Comparison of ENCODE assay signal across 19 cellular contexts in genomic region chr15:81182031-81182745, GRCh38. TPM values are rescaled to one million over a fixed set of nuclear protein-coding genes. Genes with fewer than 3 reads are reported as not detected.
A peak's percentile ranks its signal among the peaks of the same experiment; 100 is the strongest.
DNase-seq lines count a peak whose midpoint lies in the region; ATAC-seq, FAIRE-seq and TF ChIP-seq lines count a peak whose summit lies in the region.
"Had no signal": no experiment of that assay in that cellular context is flagged by ENCODE, and none has a peak within 500 bp of the region (broad histone marks: within the 10 kb centered on the region; RNA-seq: fewer than 3 reads in every experiment).

No MANE protein-coding gene starts in this region.

- no peak for TF ChIP-seq CTCF in fibroblast of mammary gland (conservative IDR thresholded peaks at IDR 0.05; ENCODE audit: control insufficient read depth, insufficient read depth, low read depth, low read length)
- no peak for TF ChIP-seq CTCF in nephron (IDR thresholded peaks at IDR 0.05; ENCODE audit: unreplicated experiment in 3 of 3)
- no peak for TF ChIP-seq CTCF in tibial artery (IDR thresholded peaks at IDR 0.05)
- TF ChIP-seq CTCF in pancreas (IDR thresholded peaks at IDR 0.05), result no peak
- no peak for TF ChIP-seq CTCF in activated CD8-positive, alpha-beta T cell treated with anti-CD3 and anti-CD28 coated beads for 36 hours (IDR thresholded peaks at IDR 0.05)

- no peak for ATAC-seq in pancreas
- no peak for ATAC-seq in activated CD8-positive, alpha-beta T cell treated with anti-CD3 and anti-CD28 coated beads for 36 hours
- ATAC-seq in HG02571 (IDR thresholded peaks at IDR 0.05; ENCODE audit: unreplicated experiment), result no peak

- H3K27ac ChIP-seq in tibial artery, result peak overlapping the region; percentile 45 to 65
- H3K27ac ChIP-seq in pancreas, result no peak overlapping the region
- H3K27ac ChIP-seq: C4-2B, WERI-Rb-1 had no signal

- H3K27me3 Mint-ChIP-seq in nephron (ENCODE audit: low read depth), result peaks cover 40% of the 10 kb centered on the region
- H3K27me3 Mint-ChIP-seq in activated CD8-positive, alpha-beta T cell treated with anti-CD3 and anti-CD28 coated beads for 36 hours, result peaks cover 30% of the 10 kb centered on the region

- POLR2A ChIA-PET in activated CD8-positive, alpha-beta T cell treated with anti-CD3 and anti-CD28 coated beads for 36 hours (lab: Charles Lee), result no interaction called here

- H3K36me3 ChIP-seq in tibial artery (no peaks in the 10 kb centered on the region), pancreas (no peaks in the 10 kb centered on the region)
- H3K36me3 ChIP-seq: WERI-Rb-1 had no signal

- H3K36me3 Mint-ChIP-seq in nephron (ENCODE audit: low read depth), result no peaks in the 10 kb centered on the region
- no peaks in the 10 kb centered on the region for H3K36me3 Mint-ChIP-seq in activated CD8-positive, alpha-beta T cell treated with anti-CD3 and anti-CD28 coated beads for 36 hours (ENCODE audit: low read depth)
- H3K36me3 Mint-ChIP-seq: activated naive CD8-positive, alpha-beta T cell treated with anti-CD3 and anti-CD28 coated beads, Interleukin-2, amount 10 ng/mL, durations not matched to agents 7 days and 5 days had no signal

- H3K4me1 Mint-ChIP-seq in nephron, result peaks cover 22% of the 10 kb centered on the region
- peaks cover 4% of the 10 kb centered on the region for H3K4me1 Mint-ChIP-seq in activated CD8-positive, alpha-beta T cell treated with anti-CD3 and anti-CD28 coated beads for 36 hours (ENCODE audit: low read depth)

- no peak for FAIRE-seq in pancreas (lab: Jason Lieb, UNC)
- FAIRE-seq: GM19239 had no signal

- no peaks in the 10 kb centered on the region for H3K27me3 ChIP-seq in tibial artery
- no peaks in the 10 kb centered on the region for H3K27me3 ChIP-seq in pancreas

- peak overlapping the region; percentile 44 for H3K4me3 ChIP-seq in fibroblast of mammary gland (ENCODE audit: control insufficient read depth, low read depth, low read length)
- peak overlapping the region; percentile 44 to 47 for H3K4me3 ChIP-seq in tibial artery
- H3K4me3 ChIP-seq in pancreas, result no peak overlapping the region

- H3K9me3 Mint-ChIP-seq in nephron, result no peaks in the 10 kb centered on the region
- H3K9me3 Mint-ChIP-seq in activated CD8-positive, alpha-beta T cell treated with anti-CD3 and anti-CD28 coated beads for 36 hours, result no peaks in the 10 kb centered on the region
- H3K9me3 Mint-ChIP-seq: activated naive CD8-positive, alpha-beta T cell treated with anti-CD3 and anti-CD28 coated beads, Interleukin-2, amount 10 ng/mL, durations not matched to agents 7 days and 5 days had no signal

- H3K9me3 ChIP-seq in tibial artery (no peaks in the 10 kb centered on the region), pancreas (no peaks in the 10 kb centered on the region)

- in situ Hi-C loops in SK-MEL-5 (cut with HindIII; ENCODE audit: low pct_unique_long_range_greater_than_20kb, low sequenced_read_pairs), result no loop called here

- H3K4me1 ChIP-seq in tibial artery (peaks cover 0 to 30% (median 13%) of the 10 kb centered on the region in 4 donors), pancreas (no peaks in the 10 kb centered on the region)

- intact Hi-C loops in tibial artery (cut with DNase I; ENCODE audit: low total_unique reads) (no loop called here), pancreas (cut with DNase I) (no loop called here)
- intact Hi-C loops in activated CD8-positive, alpha-beta T cell treated with anti-CD3 and anti-CD28 coated beads for 36 hours (cut with micrococcal nuclease), result loop anchor here (5.0 kb wide), 1 partner anchor 175 kb away; no protein-coding TSS in a partner anchor

- H3K27ac Mint-ChIP-seq in nephron, result peak overlapping the region in 2 of 3 experiments; percentile 31 to 67
- no peak overlapping the region for H3K27ac Mint-ChIP-seq in activated CD8-positive, alpha-beta T cell treated with anti-CD3 and anti-CD28 coated beads for 36 hours
- H3K27ac Mint-ChIP-seq: activated naive CD8-positive, alpha-beta T cell treated with anti-CD3 and anti-CD28 coated beads, Interleukin-2, amount 10 ng/mL, durations not matched to agents 7 days and 5 days had no signal

- CTCF ChIA-PET in activated CD8-positive, alpha-beta T cell treated with anti-CD3 and anti-CD28 coated beads for 36 hours (lab: Charles Lee), result no interaction called here

- peak overlapping the region in 2 of 3 experiments; percentile 18 to 52 for H3K4me3 Mint-ChIP-seq in nephron
- no peak overlapping the region for H3K4me3 Mint-ChIP-seq in activated CD8-positive, alpha-beta T cell treated with anti-CD3 and anti-CD28 coated beads for 36 hours
- H3K4me3 Mint-ChIP-seq: activated naive CD8-positive, alpha-beta T cell treated with anti-CD3 and anti-CD28 coated beads, Interleukin-2, amount 10 ng/mL, durations not matched to agents 7 days and 5 days had no signal

- WGBS in pancreas, 2 donors, result 47 to 59% methylated on average over 13 of the region's 13 CpGs

- DNase-seq in SK-MEL-5 (ENCODE audit: low read depth, low spot score) (peak; percentile 96), fibroblast of mammary gland (ENCODE audit: low read depth) (peak; percentile 55), tibial artery (no peak), pancreas (no peak), NCI-H187 (lab: John Stamatoyannopoulos, UW) (no peak)
- DNase-seq in activated CD8-positive, alpha-beta T cell treated with anti-CD3 and anti-CD28 coated beads for 36 hours, result no peak
- DNase-seq: activated CD8-positive, alpha-beta memory T cell treated with anti-CD3 and anti-CD28 coated beads, Interleukin-2, amount 50 U/mL, for 48 hours; activated naive CD8-positive, alpha-beta T cell treated with anti-CD3 and anti-CD28 coated beads, Interleukin-2, amount 10 ng/mL, durations not matched to agents 7 days and 5 days; dermis blood vessel endothelial cell; EL; Karpas-422; NCI-H2029 treated with DMSO at 0.1 percent for 48 hours; stimulated activated CD4-positive, alpha-beta T cell treated with anti-CD3 and anti-CD28 coated beads, Interleukin-15, amount 100 ng/mL, for 24 hours; WERI-Rb-1 had no signal

RNA-seq across cellular contexts. Expression of gene IL16, which starts 14.5 kb away (rescaled TPM):
- total RNA-seq in SK-MEL-5 (2014; rRNA removed; shearing (Covaris generic)), result 6.4 and 6.6 TPM in 2 replicates
- 11.2 and 13.4 TPM in 2 replicates for polyA plus RNA-seq in SK-MEL-5 (2015; cell fraction: cytosol; rRNA removed)
- polyA plus RNA-seq in SK-MEL-5 (2015; cell fraction: nucleus; rRNA removed), result 86.7 and 87.0 TPM in 2 replicates
- 1 to 10 TPM in 5 of 6 donors, under 1 TPM in 1; 0.79 to 7.0 (median 2.6) TPM for total RNA-seq in pancreas
- polyA plus RNA-seq in pancreas, result 1 to 10 TPM; 2.2 to 2.5 TPM
- total RNA-seq in activated CD8-positive, alpha-beta T cell treated with anti-CD3 and anti-CD28 coated beads for 36 hours, result 100 to 1,000 TPM; 130 to 138 TPM
- polyA plus RNA-seq: neural cell had no signal

RNA-seq across cellular contexts. Expression of gene CFAP161, which starts 48.1 kb away (rescaled TPM):
- total RNA-seq in SK-MEL-5 (2014; rRNA removed; shearing (Covaris generic)), result 0.21 and 0.29 TPM in 2 replicates
- 0.17 TPM in 1 of 2 replicates, not detected in the other for polyA plus RNA-seq in SK-MEL-5 (2015; cell fraction: cytosol; rRNA removed)
- 0.37 TPM in 1 of 2 replicates, not detected in the other for polyA plus RNA-seq in SK-MEL-5 (2015; cell fraction: nucleus; rRNA removed)
- total RNA-seq in pancreas, result under 1 TPM in 5 of 6 donors, not detected in 1; 0.14 to 0.25 (median 0.17) TPM
- under 1 TPM; 0.08 to 0.12 TPM for polyA plus RNA-seq in pancreas
- total RNA-seq in activated CD8-positive, alpha-beta T cell treated with anti-CD3 and anti-CD28 coated beads for 36 hours, result not detected
- total RNA-seq: activated naive CD8-positive, alpha-beta T cell treated with anti-CD3 and anti-CD28 coated beads, Interleukin-2, amount 10 ng/mL, durations not matched to agents 7 days and 5 days had no signal
- polyA plus RNA-seq: neural cell had no signal

Comparison
In these comparisons a context has a peak if more than half of its experiments do, and no peak if none do; other contexts are left out.
1. DNase-seq: peak in SK-MEL-5 (single experiment) and fibroblast of mammary gland (single experiment); none in tibial artery (0 of 2), pancreas (0 of 6), activated CD8-positive, alpha-beta T cell treated with anti-CD3 and anti-CD28 coated beads for 36 hours (single experiment) and NCI-H187 (0 of 2).
2. H3K4me3 ChIP-seq: peak in fibroblast of mammary gland (single experiment) and tibial artery (2 of 2); none in pancreas (0 of 4).
3. H3K27ac ChIP-seq: peak in tibial artery (2 of 2); none in pancreas (0 of 4).
4. RNA of gene IL16, which starts 14.5 kb away (total RNA-seq): 130 to 138 TPM in activated CD8-positive, alpha-beta T cell treated with anti-CD3 and anti-CD28 coated beads for 36 hours; 6.4 to 6.6 TPM in SK-MEL-5 and 0.79 to 7.0 TPM in pancreas; every median in the first group is over 10 times any median in the second.